8 cellular contexts compared by ENCODE assay signal in genomic region chr22:29205260-29205597, GRCh38. TPM values are rescaled to one million over a fixed set of nuclear protein-coding genes. Genes with fewer than 3 reads are reported as not detected.
DNase-seq lines count a peak whose midpoint lies in the region; ATAC-seq and TF ChIP-seq lines count a peak whose summit lies in the region.

No MANE protein-coding gene starts in this region.

- H4K20me1 ChIP-seq in Loucy (ENCODE audit: insufficient read depth, low read length, poor library complexity, severe bottlenecking) = peaks cover 20% of the 10 kb centered on the region

- no peak overlapping the region for H3K27ac Mint-ChIP-seq in CD8-positive, alpha-beta T cell
- H3K27ac Mint-ChIP-seq in endothelial cell (ENCODE audit: unreplicated experiment) (no peak overlapping the region), osteocyte (ENCODE audit: unreplicated experiment) (no peak overlapping the region)

- peak overlapping the region; percentile 70 for H3K4me2 ChIP-seq in Loucy (ENCODE audit: low read depth, low read length, poor library complexity, severe bottlenecking)

- no peak overlapping the region for H3K27ac ChIP-seq in CD8-positive, alpha-beta T cell (ENCODE audit: low read depth, low read length)

- H3K4me1 Mint-ChIP-seq in CD8-positive, alpha-beta T cell (ENCODE audit: low read depth) = peaks cover 25% of the 10 kb centered on the region
- H3K4me1 Mint-ChIP-seq in endothelial cell (ENCODE audit: unreplicated experiment) (peaks cover 27% of the 10 kb centered on the region), osteocyte (ENCODE audit: unreplicated experiment) (peaks cover 16% of the 10 kb centered on the region)

- no peak for TF ChIP-seq CTCF in CD8-positive, alpha-beta T cell (IDR thresholded peaks at IDR 0.05)
- TF ChIP-seq CTCF in Loucy (conservative IDR thresholded peaks at IDR 0.05; ENCODE audit: low read length) = no peak
- no peak for TF ChIP-seq CTCF in endothelial cell (IDR thresholded peaks at IDR 0.05; ENCODE audit: unreplicated experiment)
- no peak for TF ChIP-seq CTCF in osteocyte (IDR thresholded peaks at IDR 0.05)

- H3K36me3 Mint-ChIP-seq in CD8-positive, alpha-beta T cell = no peaks in the 10 kb centered on the region
- no peaks in the 10 kb centered on the region for H3K36me3 Mint-ChIP-seq in endothelial cell (ENCODE audit: low read depth, unreplicated experiment)
- H3K36me3 Mint-ChIP-seq in osteocyte (ENCODE audit: unreplicated experiment) = no peaks in the 10 kb centered on the region

- POLR2A ChIA-PET in CD8-positive, alpha-beta T cell (lab: Charles Lee) = no interaction called here

- H3K9me3 ChIP-seq in CD8-positive, alpha-beta T cell (ENCODE audit: low read length) = no peaks in the 10 kb centered on the region
- no peaks in the 10 kb centered on the region for H3K9me3 ChIP-seq in Loucy (ENCODE audit: insufficient read depth, low read depth, low read length)

- H3K27me3 Mint-ChIP-seq in CD8-positive, alpha-beta T cell (ENCODE audit: low read depth) = peaks cover 28% of the 10 kb centered on the region
- peaks cover 3% of the 10 kb centered on the region for H3K27me3 Mint-ChIP-seq in endothelial cell (ENCODE audit: unreplicated experiment)
- peaks cover 12% of the 10 kb centered on the region for H3K27me3 Mint-ChIP-seq in osteocyte (ENCODE audit: unreplicated experiment)

- peak overlapping the region; percentile 80 for H3K9ac ChIP-seq in Loucy (ENCODE audit: low read depth, low read length, poor library complexity, severe bottlenecking)

- H2AFZ ChIP-seq in Loucy (ENCODE audit: low read length) = no peak overlapping the region

- CTCF ChIA-PET in CD8-positive, alpha-beta T cell (lab: Charles Lee) = interaction anchor here (0.6 to 1.2 kb wide), 2 partner anchors 12 to 40 kb away, joined by 3 to 4 read pairs; no protein-coding TSS in a partner anchor

- intact Hi-C loops in CD8-positive, alpha-beta T cell (cut with DNase I, micrococcal nuclease) = no loop called here

- no peak overlapping the region for H3K4me3 ChIP-seq in CD8-positive, alpha-beta T cell (ENCODE audit: low read depth, low read length)
- peak overlapping the region; percentile 68 for H3K4me3 ChIP-seq in Loucy (ENCODE audit: low read length, poor library complexity, severe bottlenecking)

- H3K36me3 ChIP-seq in CD8-positive, alpha-beta T cell (ENCODE audit: insufficient read depth, low read length) = no peaks in the 10 kb centered on the region
- H3K36me3 ChIP-seq in Loucy (ENCODE audit: insufficient read depth, low read length) = no peaks in the 10 kb centered on the region

- H3K79me2 ChIP-seq in Loucy (ENCODE audit: insufficient read depth, low read length) = peaks cover 69% of the 10 kb centered on the region

- peaks cover 30% of the 10 kb centered on the region for H3F3A ChIP-seq in Loucy (ENCODE audit: low read depth)

- DNase-seq in CD8-positive, alpha-beta T cell = no peak
- DNase-seq in endothelial cell (ENCODE audit: low spot score) (no peak), osteocyte (ENCODE audit: extremely low spot score, unreplicated experiment) (no peak), NCI-H345 (lab: John Stamatoyannopoulos, UW) (no peak)

- no peaks in the 10 kb centered on the region for H3K9me2 ChIP-seq in Loucy (replicated peaks; ENCODE audit: low read depth, low read length)

- ATAC-seq in CD8-positive, alpha-beta T cell = no peak
- ATAC-seq in HG03521 (IDR thresholded peaks at IDR 0.05; ENCODE audit: unreplicated experiment) (no peak), GM21423 (IDR thresholded peaks at IDR 0.05; ENCODE audit: unreplicated experiment) (no peak), GM21723 (IDR thresholded peaks at IDR 0.05; ENCODE audit: unreplicated experiment) (no peak)

- peaks cover 13% of the 10 kb centered on the region for H3K4me1 ChIP-seq in CD8-positive, alpha-beta T cell (ENCODE audit: insufficient read depth, low read length)
- peaks cover 75% of the 10 kb centered on the region for H3K4me1 ChIP-seq in Loucy (ENCODE audit: insufficient read depth, low read length, poor library complexity, severe bottlenecking)

- H3K9me3 Mint-ChIP-seq in CD8-positive, alpha-beta T cell = no peaks in the 10 kb centered on the region
- no peaks in the 10 kb centered on the region for H3K9me3 Mint-ChIP-seq in endothelial cell (ENCODE audit: unreplicated experiment)
- no peaks in the 10 kb centered on the region for H3K9me3 Mint-ChIP-seq in osteocyte (ENCODE audit: unreplicated experiment)

- H3K4me3 Mint-ChIP-seq in CD8-positive, alpha-beta T cell = peak overlapping the region; percentile 27
- H3K4me3 Mint-ChIP-seq in endothelial cell (ENCODE audit: unreplicated experiment) (peak overlapping the region; percentile 76), osteocyte (ENCODE audit: unreplicated experiment) (peak overlapping the region; percentile 62)

- H3K27me3 ChIP-seq in CD8-positive, alpha-beta T cell (ENCODE audit: insufficient read depth, low read length) = peaks cover 5% of the 10 kb centered on the region
- H3K27me3 ChIP-seq in Loucy (ENCODE audit: insufficient read depth, low read length, poor library complexity, severe bottlenecking) = peaks cover 6% of the 10 kb centered on the region

RNA-seq across cellular contexts. Expression of gene EMID1, which starts 0.5 kb away (rescaled TPM):
- not detected for total RNA-seq in CD8-positive, alpha-beta T cell
- 25.5 TPM for total RNA-seq in endothelial cell (ENCODE audit: unreplicated experiment)
- 0.42 and 0.51 TPM in 2 replicates for total RNA-seq in osteocyte

Comparison
In these comparisons a context has a peak if more than half of its experiments do, and no peak if none do; other contexts are left out.
1. RNA of gene EMID1, which starts 0.5 kb away (total RNA-seq): 25.5 TPM in endothelial cell (single experiment); 0.42 to 0.51 TPM in osteocyte and not detected in CD8-positive, alpha-beta T cell; every median in the first group is over 10 times any median in the second.
2. Peak in every context shown above with its lines, with median percentiles within 50 percentile points of each other: H3K4me3 Mint-ChIP-seq.